In genomic region chr6:28490191-28490890, GRCh38 we compare ENCODE assay signal across 9 cellular contexts. TPM values are rescaled to one million over a fixed set of nuclear protein-coding genes. Genes with fewer than 3 reads are reported as not detected.
DNase-seq lines count a peak whose midpoint lies in the region; ATAC-seq and TF ChIP-seq lines count a peak whose summit lies in the region.
"Had no signal": no experiment of that assay in that cellular context is flagged by ENCODE, and none has a peak within 500 bp of the region (broad histone marks: within the 10 kb centered on the region; RNA-seq: fewer than 3 reads in every experiment).

No MANE protein-coding gene starts in this region.

- TF ChIP-seq CTCF in RWPE2 (IDR thresholded peaks at IDR 0.05; ENCODE audit: poor library complexity, severe bottlenecking) (no peak), foreskin fibroblast (IDR thresholded peaks at IDR 0.05; ENCODE audit: low read depth, low read length) (no peak), mucosa of descending colon (IDR thresholded peaks at IDR 0.05) (no peak)

- no peaks in the 10 kb centered on the region for H3K36me3 ChIP-seq in RWPE2 (ENCODE audit: low read depth)
- H3K36me3 ChIP-seq in mucosa of descending colon (ENCODE audit: low read depth): no peaks in the 10 kb centered on the region

- no peaks in the 10 kb centered on the region for H3K36me3 Mint-ChIP-seq in T-helper 2 cell treated with Interferon-gamma antibody and Interleukin-4, amounts not matched to agents 5 μg/mL and 100 μg/mL, for 36 hours (ENCODE audit: low read depth)
- no peaks in the 10 kb centered on the region for H3K36me3 Mint-ChIP-seq in stimulated activated memory B cell treated with anti-CD40 and anti-IgM and Interleukin-4, amounts not matched to agents 10 μg/mL and 1 μg/mL and 100 μg/mL, for 72 hours

- H3K27ac Mint-ChIP-seq in T-helper 2 cell treated with Interferon-gamma antibody and Interleukin-4, amounts not matched to agents 5 μg/mL and 100 μg/mL, for 36 hours: no peak overlapping the region
- no peak overlapping the region for H3K27ac Mint-ChIP-seq in stimulated activated memory B cell treated with anti-CD40 and anti-IgM and Interleukin-4, amounts not matched to agents 10 μg/mL and 1 μg/mL and 100 μg/mL, for 72 hours

- no peak for DNase-seq in T-helper 2 cell treated with Interferon-gamma antibody and Interleukin-4, amounts not matched to agents 5 μg/mL and 100 μg/mL, for 36 hours (ENCODE audit: low spot score)
- DNase-seq in T-helper 2 cell: no peak
- no peak for DNase-seq in RWPE2 (ENCODE audit: low spot score)
- DNase-seq in foreskin fibroblast: peak in 1 of 2 donors; percentile 63
- DNase-seq in germinal center (ENCODE audit: low spot score): no peak
- DNase-seq in cerebellar nuclear complex (lab: John Stamatoyannopoulos, UW): no peak
- no peak for DNase-seq in mucosa of descending colon

- H3K9me3 Mint-ChIP-seq in T-helper 2 cell treated with Interferon-gamma antibody and Interleukin-4, amounts not matched to agents 5 μg/mL and 100 μg/mL, for 36 hours: no peaks in the 10 kb centered on the region
- H3K9me3 Mint-ChIP-seq in stimulated activated memory B cell treated with anti-CD40 and anti-IgM and Interleukin-4, amounts not matched to agents 10 μg/mL and 1 μg/mL and 100 μg/mL, for 72 hours: no peaks in the 10 kb centered on the region

- ATAC-seq in RWPE2 (ENCODE audit: low read depth) (0 out of 3 replicates have a peak, but pooled peaks have one; percentile 12), mucosa of descending colon (no peak)
- no peak for ATAC-seq in stimulated activated memory B cell treated with anti-CD40 and anti-IgM and Interleukin-4, amounts not matched to agents 10 μg/mL and 1 μg/mL and 100 μg/mL, for 72 hours

- H3K4me1 ChIP-seq in RWPE2 (ENCODE audit: insufficient read depth, poor library complexity, severe bottlenecking) (no peaks in the 10 kb centered on the region), mucosa of descending colon (ENCODE audit: low read depth) (no peaks in the 10 kb centered on the region)

- H3K9me3 ChIP-seq in RWPE2 (ENCODE audit: severe bottlenecking) (no peaks in the 10 kb centered on the region), mucosa of descending colon (no peaks in the 10 kb centered on the region)

- intact Hi-C loops in mucosa of descending colon (cut with DNase I, micrococcal nuclease): no loop called here

- H3K27me3 Mint-ChIP-seq in T-helper 2 cell treated with Interferon-gamma antibody and Interleukin-4, amounts not matched to agents 5 μg/mL and 100 μg/mL, for 36 hours (ENCODE audit: low read depth): peaks cover 58% of the 10 kb centered on the region
- H3K27me3 Mint-ChIP-seq in stimulated activated memory B cell treated with anti-CD40 and anti-IgM and Interleukin-4, amounts not matched to agents 10 μg/mL and 1 μg/mL and 100 μg/mL, for 72 hours: peaks cover 77% of the 10 kb centered on the region

- H3K27ac ChIP-seq in RWPE2 (ENCODE audit: poor library complexity, severe bottlenecking): no peak overlapping the region

- peaks cover 14% of the 10 kb centered on the region for H3K4me1 Mint-ChIP-seq in T-helper 2 cell treated with Interferon-gamma antibody and Interleukin-4, amounts not matched to agents 5 μg/mL and 100 μg/mL, for 36 hours (ENCODE audit: low read depth)
- peaks cover 24% of the 10 kb centered on the region for H3K4me1 Mint-ChIP-seq in stimulated activated memory B cell treated with anti-CD40 and anti-IgM and Interleukin-4, amounts not matched to agents 10 μg/mL and 1 μg/mL and 100 μg/mL, for 72 hours

- H3K4me3 Mint-ChIP-seq in T-helper 2 cell treated with Interferon-gamma antibody and Interleukin-4, amounts not matched to agents 5 μg/mL and 100 μg/mL, for 36 hours: peak overlapping the region; percentile 79
- peak overlapping the region; percentile 60 for H3K4me3 Mint-ChIP-seq in stimulated activated memory B cell treated with anti-CD40 and anti-IgM and Interleukin-4, amounts not matched to agents 10 μg/mL and 1 μg/mL and 100 μg/mL, for 72 hours

- H3K27me3 ChIP-seq in RWPE2 (ENCODE audit: insufficient read depth, poor library complexity, severe bottlenecking): no peaks in the 10 kb centered on the region

- H3K4me3 ChIP-seq in RWPE2 (ENCODE audit: severe bottlenecking): peak overlapping the region; percentile 36
- H3K4me3 ChIP-seq in foreskin fibroblast (ENCODE audit: low read depth in 1 of 2, low read length in 2 of 2): peak overlapping the region; percentile 48 to 59
- no peak overlapping the region for H3K4me3 ChIP-seq in mucosa of descending colon

RNA-seq across cellular contexts. Expression of gene GPX6, which starts 25.3 kb away (rescaled TPM):
- total RNA-seq in mucosa of descending colon: not detected
- total RNA-seq: T-helper 2 cell treated with Interferon-gamma antibody and Interleukin-4, amounts not matched to agents 100 ng/mL and 5 ng/mL, for 36 hours had no signal

RNA-seq across cellular contexts. Expression of gene GPX5, which starts 35.3 kb away (rescaled TPM):
- total RNA-seq in mucosa of descending colon: not detected
- total RNA-seq: T-helper 2 cell treated with Interferon-gamma antibody and Interleukin-4, amounts not matched to agents 100 ng/mL and 5 ng/mL, for 36 hours had no signal

RNA-seq across cellular contexts. Expression of gene ZSCAN23, which starts 47.0 kb away (rescaled TPM):
- 1 to 10 TPM in 2 of 3 donors, under 1 TPM in 1; 0.89 to 3.0 (median 2.0) TPM for total RNA-seq in mucosa of descending colon
